ENCODE assay signal across 2 cellular contexts in the genomic region with DNA sequence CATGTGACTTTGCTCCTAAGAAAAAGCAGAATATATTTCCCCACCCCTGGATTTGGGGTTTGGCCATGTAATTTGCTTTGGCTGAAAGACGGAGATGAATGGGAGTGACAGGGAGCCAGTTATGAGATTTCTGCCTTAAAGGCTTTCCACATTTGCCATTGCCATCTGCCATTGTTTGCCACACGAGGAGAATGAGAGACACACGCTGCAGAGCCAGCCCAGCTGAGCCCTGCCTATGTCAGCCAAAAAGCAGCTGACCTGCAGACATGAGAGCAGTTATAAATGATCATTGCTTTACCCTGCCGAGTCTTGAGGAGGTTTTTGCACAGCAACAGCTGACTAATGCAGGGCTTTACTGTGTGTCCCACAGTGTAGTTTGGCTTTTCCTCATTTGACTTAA.
A peak's percentile ranks its signal among the peaks of the same experiment; 100 is the strongest.
TF ChIP-seq lines count a peak whose summit lies in the region.

No MANE protein-coding gene starts in this region.

TF ChIP-seq in HepG2, 621 proteins besides CTCF, POLR2A, EP300 and RAD21:
- no peak for TF ChIP-seq GABPB1 (CRISPR knock-in tag; IDR thresholded peaks at IDR 0.05)
- no peak for TF ChIP-seq TOE1 (CRISPR knock-in tag; IDR thresholded peaks at IDR 0.05)
- no peak for TF ChIP-seq POGK (CRISPR knock-in tag; conservative IDR thresholded peaks at IDR 0.05)
- TF ChIP-seq ZNF331 (CRISPR knock-in tag; IDR thresholded peaks at IDR 0.05) = peak; percentile 99
- no peak for TF ChIP-seq ATF4 (CRISPR knock-in tag; IDR thresholded peaks at IDR 0.05)
TF ChIP-seq in HepG2: peak in this region for 1.

TF ChIP-seq in K562, 482 proteins besides CTCF, POLR2A, EP300 and RAD21:
- TF ChIP-seq MAFF (IDR thresholded peaks at IDR 0.05; ENCODE audit: low read length) (no peak), STAG1 (CRISPR knock-in tag; IDR thresholded peaks at IDR 0.05; ENCODE audit: borderline replicate concordance) (no peak), RFX5 (IDR thresholded peaks at IDR 0.05; ENCODE audit: low read depth, low read length) (peak; percentile 38; the same call in 1 of the 2 replicates)
TF ChIP-seq in K562: peak in this region for 1.
